In the genomic region with DNA sequence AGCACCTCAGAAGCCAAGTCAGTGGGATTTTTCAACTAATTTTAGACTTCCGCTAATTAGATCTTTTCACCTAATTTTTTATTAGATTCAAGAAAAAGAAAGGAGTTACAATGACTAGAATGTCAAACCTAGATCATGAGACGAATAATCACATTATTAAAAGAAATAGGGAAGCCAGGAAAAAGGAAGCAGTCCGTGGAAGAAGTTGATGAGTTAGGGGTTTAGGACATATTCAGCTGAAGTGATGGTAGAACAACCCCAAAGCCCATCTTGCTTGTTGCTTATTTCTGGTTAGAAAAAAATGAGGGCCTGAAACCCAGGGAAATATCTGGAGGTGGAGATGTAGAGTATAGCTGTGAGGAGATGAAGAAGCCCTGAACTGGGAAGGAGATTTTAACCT, we compare ENCODE assay signal across 26 cellular contexts. TPM values are rescaled to one million over a fixed set of nuclear protein-coding genes. Genes with fewer than 3 reads are reported as not detected.
A peak's percentile ranks its signal among the peaks of the same experiment; 100 is the strongest.
DNase-seq lines count a peak whose midpoint lies in the region; FAIRE-seq and TF ChIP-seq lines count a peak whose summit lies in the region.
"Had no signal": no experiment of that assay in that cellular context is flagged by ENCODE, and none has a peak within 500 bp of the region (broad histone marks: within the 10 kb centered on the region; RNA-seq: fewer than 3 reads in every experiment).

No MANE protein-coding gene starts in this region.

- no peak overlapping the region for H3K4me3 Mint-ChIP-seq in activated naive CD4-positive, alpha-beta T cell treated with anti-CD3 and anti-CD28 coated beads, Interleukin-2, amount 50 U/mL, for 24 hours
- H3K4me3 Mint-ChIP-seq in activated naive CD4-positive, alpha-beta T cell treated with anti-CD3 and anti-CD28 coated beads for 36 hours = no peak overlapping the region
- no peak overlapping the region for H3K4me3 Mint-ChIP-seq in astrocyte (ENCODE audit: unreplicated experiment)
- H3K4me3 Mint-ChIP-seq: activated CD8-positive, alpha-beta T cell treated with anti-CD3 and anti-CD28 coated beads for 36 hours; activated T-cell treated with anti-CD3 and anti-CD28 coated beads, Interleukin-2, amount 50 U/mL, for 4 hours; WTC11 had no signal

- intact Hi-C loops in activated naive CD4-positive, alpha-beta T cell treated with anti-CD3 and anti-CD28 coated beads for 36 hours (cut with micrococcal nuclease) = loop anchor here (1.0 kb wide), 1 partner anchor 8 kb away; no protein-coding TSS in a partner anchor
- intact Hi-C loops in tibial artery (cut with DNase I; ENCODE audit: low total_unique reads) = no loop called here

- H3K4me3 ChIP-seq in astrocyte (ENCODE audit: insufficient read depth, low read depth, low read length) (no peak overlapping the region), tibial artery (no peak overlapping the region)
- H3K4me3 ChIP-seq: right lobe of liver, SJSA1 had no signal

- peak overlapping the region; percentile 7 for H3K4me2 ChIP-seq in astrocyte (ENCODE audit: low read length)

- no peak overlapping the region for H3K9ac ChIP-seq in astrocyte (ENCODE audit: low read length)

- H3K4me1 Mint-ChIP-seq in activated naive CD4-positive, alpha-beta T cell treated with anti-CD3 and anti-CD28 coated beads, Interleukin-2, amount 50 U/mL, for 24 hours = peaks cover 100% of the 10 kb centered on the region
- H3K4me1 Mint-ChIP-seq in activated naive CD4-positive, alpha-beta T cell treated with anti-CD3 and anti-CD28 coated beads for 36 hours (ENCODE audit: low read depth) = peaks cover 84% of the 10 kb centered on the region
- H3K4me1 Mint-ChIP-seq in astrocyte (ENCODE audit: low read depth, unreplicated experiment) = peaks cover 83% of the 10 kb centered on the region

- no peaks in the 10 kb centered on the region for H3K27me3 Mint-ChIP-seq in activated naive CD4-positive, alpha-beta T cell treated with anti-CD3 and anti-CD28 coated beads, Interleukin-2, amount 50 U/mL, for 24 hours
- no peaks in the 10 kb centered on the region for H3K27me3 Mint-ChIP-seq in activated naive CD4-positive, alpha-beta T cell treated with anti-CD3 and anti-CD28 coated beads for 36 hours (ENCODE audit: low read depth)
- H3K27me3 Mint-ChIP-seq in astrocyte (ENCODE audit: low read depth, unreplicated experiment) = no peaks in the 10 kb centered on the region
- H3K27me3 Mint-ChIP-seq: activated CD8-positive, alpha-beta T cell treated with anti-CD3 and anti-CD28 coated beads for 36 hours had no signal

- H3K36me3 ChIP-seq in astrocyte (ENCODE audit: insufficient read depth, low read length) (peaks cover 4% of the 10 kb centered on the region), tibial artery (no peaks in the 10 kb centered on the region)
- H3K36me3 ChIP-seq: right lobe of liver had no signal

- H3K4me1 ChIP-seq in astrocyte (ENCODE audit: insufficient read depth, low read length) = peaks cover 60% of the 10 kb centered on the region
- peaks cover 0 to 96% (median 79%) of the 10 kb centered on the region in 4 donors for H3K4me1 ChIP-seq in tibial artery

- peaks cover 100% of the 10 kb centered on the region for H3K79me2 ChIP-seq in astrocyte (ENCODE audit: insufficient read depth, low read length)

- peaks cover 100% of the 10 kb centered on the region for H4K20me1 ChIP-seq in astrocyte (ENCODE audit: insufficient read depth, low read length)

- FAIRE-seq in astrocyte (lab: Jason Lieb, UNC) = no peak
- FAIRE-seq: keratinocyte had no signal

- H3K27ac ChIP-seq in astrocyte (ENCODE audit: low read depth, low read length) = no peak overlapping the region
- peak overlapping the region; percentile 11 to 100 for H3K27ac ChIP-seq in tibial artery
- H3K27ac ChIP-seq: SJSA1 had no signal

- no peak for TF ChIP-seq CTCF in astrocyte (IDR thresholded peaks at IDR 0.05; ENCODE audit: insufficient read depth, low read depth, low read length)
- TF ChIP-seq CTCF in tibial artery (IDR thresholded peaks at IDR 0.05) = no peak
- no peak for TF ChIP-seq CTCF in GM10266 (IDR thresholded peaks at IDR 0.05; ENCODE audit: control insufficient read depth, insufficient read depth, low read depth, missing control alignments)

- peak overlapping the region; percentile 48 for H3K27ac Mint-ChIP-seq in activated naive CD4-positive, alpha-beta T cell treated with anti-CD3 and anti-CD28 coated beads, Interleukin-2, amount 50 U/mL, for 24 hours
- H3K27ac Mint-ChIP-seq in activated naive CD4-positive, alpha-beta T cell treated with anti-CD3 and anti-CD28 coated beads for 36 hours = no peak overlapping the region
- no peak overlapping the region for H3K27ac Mint-ChIP-seq in astrocyte (ENCODE audit: unreplicated experiment)
- H3K27ac Mint-ChIP-seq: activated CD8-positive, alpha-beta T cell treated with anti-CD3 and anti-CD28 coated beads for 36 hours; WTC11 had no signal

- no peak for DNase-seq in activated naive CD4-positive, alpha-beta T cell treated with anti-CD3 and anti-CD28 coated beads for 36 hours
- DNase-seq in astrocyte (ENCODE audit: low read depth) (no peak), medulla oblongata (ENCODE audit: extremely low spot score) (peak; percentile 45), tibial artery (no peak), retina (no peak), DMS79 (lab: John Stamatoyannopoulos, UW) (no peak), GM10266 (ENCODE audit: extremely low spot score) (no peak)
- DNase-seq: 8988T; activated CD8-positive, alpha-beta T cell treated with anti-CD3 and anti-CD28 coated beads for 36 hours; activated T-cell treated with anti-CD3 and anti-CD28 coated beads, Interleukin-2, amount 50 U/mL, for 4 hours; central memory CD4-positive, alpha-beta T cell; DMS153; effector CD8-positive, alpha-beta T cell; hypothalamus; midbrain; NCI-H1436; NCI-H2171 treated with DMSO at 0.1 percent for 48 hours; NCI-H774; PC-3; right lobe of liver; stimulated activated CD4-positive, alpha-beta T cell treated with anti-CD3 and anti-CD28 coated beads, Interleukin-1b, Interleukin-23, amount 100 ng/mL, for 48 hours; T-helper 2 cell had no signal

- H3K9me3 Mint-ChIP-seq in activated naive CD4-positive, alpha-beta T cell treated with anti-CD3 and anti-CD28 coated beads, Interleukin-2, amount 50 U/mL, for 24 hours = no peaks in the 10 kb centered on the region
- H3K9me3 Mint-ChIP-seq in activated naive CD4-positive, alpha-beta T cell treated with anti-CD3 and anti-CD28 coated beads for 36 hours = no peaks in the 10 kb centered on the region
- H3K9me3 Mint-ChIP-seq in astrocyte (ENCODE audit: unreplicated experiment) = no peaks in the 10 kb centered on the region
- H3K9me3 Mint-ChIP-seq: activated CD8-positive, alpha-beta T cell treated with anti-CD3 and anti-CD28 coated beads for 36 hours; activated T-cell treated with anti-CD3 and anti-CD28 coated beads, Interleukin-2, amount 50 U/mL, for 4 hours; WTC11 had no signal

- CTCF ChIA-PET in activated naive CD4-positive, alpha-beta T cell treated with anti-CD3 and anti-CD28 coated beads for 36 hours (lab: Charles Lee) = no interaction called here

- H3K27me3 ChIP-seq in astrocyte (ENCODE audit: insufficient read depth, low read length) = no peaks in the 10 kb centered on the region
- no peaks in the 10 kb centered on the region for H3K27me3 ChIP-seq in tibial artery
- H3K27me3 ChIP-seq: right lobe of liver, SJSA1 had no signal

- H3K9me3 ChIP-seq in astrocyte (ENCODE audit: insufficient read depth, low read depth, low read length) = no peaks in the 10 kb centered on the region
- no peaks in the 10 kb centered on the region for H3K9me3 ChIP-seq in tibial artery
- H3K9me3 ChIP-seq: right lobe of liver, SJSA1 had no signal

- no peak overlapping the region for H2AFZ ChIP-seq in astrocyte (ENCODE audit: low read depth, low read length)

- H3K36me3 Mint-ChIP-seq in activated naive CD4-positive, alpha-beta T cell treated with anti-CD3 and anti-CD28 coated beads, Interleukin-2, amount 50 U/mL, for 24 hours = peaks cover 11% of the 10 kb centered on the region
- peaks cover 3% of the 10 kb centered on the region for H3K36me3 Mint-ChIP-seq in activated naive CD4-positive, alpha-beta T cell treated with anti-CD3 and anti-CD28 coated beads for 36 hours (ENCODE audit: low read depth)
- H3K36me3 Mint-ChIP-seq in astrocyte (ENCODE audit: low read depth, unreplicated experiment) = peaks cover 5% of the 10 kb centered on the region
- H3K36me3 Mint-ChIP-seq: WTC11 had no signal

RNA-seq across cellular contexts. Expression of gene KLF7, which starts 8.0 kb away (rescaled TPM):
- 10 to 100 TPM; 30.1 to 32.2 TPM for total RNA-seq in activated naive CD4-positive, alpha-beta T cell treated with anti-CD3 and anti-CD28 coated beads for 36 hours
- total RNA-seq in astrocyte = 76.5 and 81.2 TPM in 2 replicates
